Comparison of ENCODE assay signal across 8 cellular contexts in genomic region chr20:31712564-31713311, GRCh38. TPM values are rescaled to one million over a fixed set of nuclear protein-coding genes. Genes with fewer than 3 reads are reported as not detected.
A peak's percentile ranks its signal among the peaks of the same experiment; 100 is the strongest.
DNase-seq lines count a peak whose midpoint lies in the region; ATAC-seq and TF ChIP-seq lines count a peak whose summit lies in the region.

No MANE protein-coding gene starts in this region.

- no peaks in the 10 kb centered on the region for H3K9me3 Mint-ChIP-seq in activated naive CD4-positive, alpha-beta T cell treated with anti-CD3 and anti-CD28 coated beads for 36 hours
- H3K9me3 Mint-ChIP-seq in activated naive CD4-positive, alpha-beta T cell treated with anti-CD3 and anti-CD28 coated beads, Interleukin-2, amount 10 ng/mL, durations not matched to agents 7 days and 5 days, result no peaks in the 10 kb centered on the region
- no peaks in the 10 kb centered on the region for H3K9me3 Mint-ChIP-seq in activated T-helper 17 cell treated with anti-CD3 and anti-CD28 coated beads, Interleukin-2, amount 50 U/mL, for 72 hours

- CTCF ChIA-PET in activated naive CD4-positive, alpha-beta T cell treated with anti-CD3 and anti-CD28 coated beads for 36 hours (lab: Charles Lee), result interaction anchor here (1.3 to 12.6 kb wide), 2 partner anchors 52 to 142 kb away, joined by 3 to 339 read pairs; no protein-coding TSS in a partner anchor
- CTCF ChIA-PET in activated naive CD4-positive, alpha-beta T cell treated with anti-CD3 and anti-CD28 coated beads, Interleukin-2, amount 10 ng/mL, durations not matched to agents 7 days and 5 days (lab: Charles Lee), result interaction anchor here (1.6 to 3.0 kb wide), 2 partner anchors 7 to 49 kb away, joined by 3 to 11 read pairs; no protein-coding TSS in a partner anchor
- CTCF ChIA-PET in HEK293T (lab: Yijun Ruan, JAX), result interaction anchor here (1.0 kb wide), 1 partner anchor 11 kb away, joined by 5 read pairs; no protein-coding TSS in a partner anchor

- H3K4me1 Mint-ChIP-seq in activated naive CD4-positive, alpha-beta T cell treated with anti-CD3 and anti-CD28 coated beads for 36 hours (ENCODE audit: low read depth), result peaks cover 91% of the 10 kb centered on the region
- H3K4me1 Mint-ChIP-seq in activated naive CD4-positive, alpha-beta T cell treated with anti-CD3 and anti-CD28 coated beads, Interleukin-2, amount 10 ng/mL, durations not matched to agents 7 days and 5 days, result peaks cover 88% of the 10 kb centered on the region
- peaks cover 68% of the 10 kb centered on the region for H3K4me1 Mint-ChIP-seq in activated T-helper 17 cell treated with anti-CD3 and anti-CD28 coated beads, Interleukin-2, amount 50 U/mL, for 72 hours

- POLR2A ChIA-PET in HEK293T (lab: Yijun Ruan, JAX), result interaction anchor here (1.4 kb wide), 1 partner anchor 10 kb away, joined by 6 read pairs; the partner anchor contains the start of gene BCL2L1

- no peak for ATAC-seq in activated T-helper 17 cell treated with anti-CD3 and anti-CD28 coated beads, Interleukin-2, amount 50 U/mL, for 72 hours (replicated peaks)
- ATAC-seq in GM18909 (IDR thresholded peaks at IDR 0.05; ENCODE audit: poor library complexity, unreplicated experiment), result no peak
- ATAC-seq in HG03025 (IDR thresholded peaks at IDR 0.05; ENCODE audit: low FRiP score, unreplicated experiment), result no peak

- peak overlapping the region; percentile 99 for H3K27ac Mint-ChIP-seq in activated naive CD4-positive, alpha-beta T cell treated with anti-CD3 and anti-CD28 coated beads for 36 hours
- H3K27ac Mint-ChIP-seq in activated naive CD4-positive, alpha-beta T cell treated with anti-CD3 and anti-CD28 coated beads, Interleukin-2, amount 10 ng/mL, durations not matched to agents 7 days and 5 days, result no peak overlapping the region
- peak overlapping the region; percentile 87 for H3K27ac Mint-ChIP-seq in activated T-helper 17 cell treated with anti-CD3 and anti-CD28 coated beads, Interleukin-2, amount 50 U/mL, for 72 hours

- peak overlapping the region; percentile 44 for H3K4me3 Mint-ChIP-seq in activated naive CD4-positive, alpha-beta T cell treated with anti-CD3 and anti-CD28 coated beads for 36 hours
- H3K4me3 Mint-ChIP-seq in activated naive CD4-positive, alpha-beta T cell treated with anti-CD3 and anti-CD28 coated beads, Interleukin-2, amount 10 ng/mL, durations not matched to agents 7 days and 5 days, result no peak overlapping the region
- peak overlapping the region; percentile 95 for H3K4me3 Mint-ChIP-seq in activated T-helper 17 cell treated with anti-CD3 and anti-CD28 coated beads, Interleukin-2, amount 50 U/mL, for 72 hours

- peaks cover 84% of the 10 kb centered on the region for H3K36me3 Mint-ChIP-seq in activated naive CD4-positive, alpha-beta T cell treated with anti-CD3 and anti-CD28 coated beads for 36 hours (ENCODE audit: low read depth)
- peaks cover 81% of the 10 kb centered on the region for H3K36me3 Mint-ChIP-seq in activated naive CD4-positive, alpha-beta T cell treated with anti-CD3 and anti-CD28 coated beads, Interleukin-2, amount 10 ng/mL, durations not matched to agents 7 days and 5 days
- H3K36me3 Mint-ChIP-seq in activated T-helper 17 cell treated with anti-CD3 and anti-CD28 coated beads, Interleukin-2, amount 50 U/mL, for 72 hours (ENCODE audit: low read depth), result peaks cover 100% of the 10 kb centered on the region

- intact Hi-C loops in activated naive CD4-positive, alpha-beta T cell treated with anti-CD3 and anti-CD28 coated beads for 36 hours (cut with micrococcal nuclease), result no loop called here

- DNase-seq in activated naive CD4-positive, alpha-beta T cell treated with anti-CD3 and anti-CD28 coated beads for 36 hours, result no peak
- no peak for DNase-seq in activated naive CD4-positive, alpha-beta T cell treated with anti-CD3 and anti-CD28 coated beads, Interleukin-2, amount 10 ng/mL, durations not matched to agents 7 days and 5 days
- DNase-seq in globus pallidus (ENCODE audit: low spot score) (peak; percentile 94), non-pigmented ciliary epithelial cell (ENCODE audit: low read depth) (peak; percentile 76), HEK293T (ENCODE audit: extremely low spot score) (no peak)

- H3K27me3 Mint-ChIP-seq in activated naive CD4-positive, alpha-beta T cell treated with anti-CD3 and anti-CD28 coated beads for 36 hours (ENCODE audit: low read depth), result no peaks in the 10 kb centered on the region
- no peaks in the 10 kb centered on the region for H3K27me3 Mint-ChIP-seq in activated naive CD4-positive, alpha-beta T cell treated with anti-CD3 and anti-CD28 coated beads, Interleukin-2, amount 10 ng/mL, durations not matched to agents 7 days and 5 days
- no peaks in the 10 kb centered on the region for H3K27me3 Mint-ChIP-seq in activated T-helper 17 cell treated with anti-CD3 and anti-CD28 coated beads, Interleukin-2, amount 50 U/mL, for 72 hours

TF ChIP-seq in HEK293T, 16 proteins besides CTCF, POLR2A, EP300 and RAD21:
- TF ChIP-seq NFRKB (IDR thresholded peaks at IDR 0.05), result no peak

RNA-seq across cellular contexts. Expression of gene BCL2L1, which starts 9.9 kb away (rescaled TPM):
- total RNA-seq in activated naive CD4-positive, alpha-beta T cell treated with anti-CD3 and anti-CD28 coated beads for 36 hours, result 10 to 100 TPM; 87.9 to 89.2 TPM
- total RNA-seq in activated T-helper 17 cell treated with anti-CD3 and anti-CD28 coated beads, Interleukin-2, amount 50 U/mL, for 72 hours, result 100 to 1,000 TPM in 1 of 2 donors, 10 to 100 TPM in 1; 86.7 to 134 TPM

RNA-seq across cellular contexts. Expression of gene TPX2, which starts 26.4 kb away (rescaled TPM):
- 100 to 1,000 TPM; 166 to 175 TPM for total RNA-seq in activated naive CD4-positive, alpha-beta T cell treated with anti-CD3 and anti-CD28 coated beads for 36 hours
- total RNA-seq in activated T-helper 17 cell treated with anti-CD3 and anti-CD28 coated beads, Interleukin-2, amount 50 U/mL, for 72 hours, result 100 to 1,000 TPM; 122 to 142 TPM

Comparison
In these comparisons a context has a peak if more than half of its experiments do, and no peak if none do; other contexts are left out.
1. DNase-seq: peak in globus pallidus (single experiment) and non-pigmented ciliary epithelial cell (single experiment); none in activated naive CD4-positive, alpha-beta T cell treated with anti-CD3 and anti-CD28 coated beads for 36 hours (single experiment), activated naive CD4-positive, alpha-beta T cell treated with anti-CD3 and anti-CD28 coated beads, Interleukin-2, amount 10 ng/mL, durations not matched to agents 7 days and 5 days (single experiment) and HEK293T (single experiment).